In genomic region chr11:102500829-102501228, GRCh38 we compare ENCODE assay signal across 27 cellular contexts. TPM values are rescaled to one million over a fixed set of nuclear protein-coding genes. Genes with fewer than 3 reads are reported as not detected.
"Had no signal": no experiment of that assay in that cellular context is flagged by ENCODE, and none has a peak within 500 bp of the region (broad histone marks: within the 10 kb centered on the region; RNA-seq: fewer than 3 reads in every experiment).

No MANE protein-coding gene starts in this region.

- H3K27ac ChIP-seq: esophagus muscularis mucosa, foreskin keratinocyte, gastrocnemius medialis had no signal

- H3K4me1 ChIP-seq: foreskin keratinocyte, gastrocnemius medialis, heart left ventricle had no signal

- H3K4me3 ChIP-seq: esophagus muscularis mucosa, gastrocnemius medialis, heart left ventricle had no signal

- FAIRE-seq: astrocyte had no signal

- H3K36me3 ChIP-seq: esophagus muscularis mucosa, gastrocnemius medialis, heart left ventricle had no signal

- H3K27me3 ChIP-seq: esophagus muscularis mucosa had no signal

- ATAC-seq: activated T-cell treated with anti-CD3 and anti-CD28 coated beads, Interleukin-2, amount 50 U/mL, for 4 hours; activated T-helper 17 cell treated with anti-CD3 and anti-CD28 coated beads, Interleukin-2, amount 50 U/mL, for 72 hours; effector memory CD8-positive, alpha-beta T cell; foreskin keratinocyte; gastrocnemius medialis; heart left ventricle; WTC11 had no signal

- DNase-seq: activated CD4-positive, alpha-beta memory T cell treated with anti-CD3 and anti-CD28 coated beads, Interleukin-2, amount 10 ng/mL, durations not matched to agents 7 days and 5 days; activated CD4-positive, alpha-beta T cell treated with anti-CD3 and anti-CD28 coated beads for 1 hour; activated CD4-positive, alpha-beta T cell treated with anti-CD3 and anti-CD28 coated beads for 4 hours; activated CD4-positive, alpha-beta T cell treated with anti-CD3 and anti-CD28 coated beads, Interleukin-2, amount 10 ng/mL, durations not matched to agents 7 days and 5 days; activated CD4-positive, alpha-beta T cell treated with anti-CD3 and anti-CD28 coated beads, Interleukin-2, amount 50 U/mL, for 4 hours; activated effector memory CD4-positive, alpha-beta T cell treated with Interleukin-2 at 50 U/mL for 16 hours; activated gamma-delta T cell treated with Interleukin-2 at 50 U/mL for 16 hours; activated naive CD4-positive, alpha-beta T cell treated with anti-CD3 and anti-CD28 coated beads, Interleukin-2, amount 50 U/mL, for 16 hours; activated naive CD4-positive, alpha-beta T cell treated with Interleukin-2 at 50 U/mL for 16 hours; activated T-cell treated with anti-CD3 and anti-CD28 coated beads, Interleukin-2, amount 50 U/mL, for 4 hours; amniotic stem cell; anterior cingulate cortex; caudate nucleus; cortex of kidney; dermis blood vessel endothelial cell; effector CD4-positive, alpha-beta T cell; effector memory CD8-positive, alpha-beta T cell; erythroblast; foreskin keratinocyte; gastrocnemius medialis; glutamatergic neuron; heart left ventricle; T-helper 2 cell had no signal

RNA-seq across cellular contexts. Expression of gene MMP7, which starts 29.7 kb away (rescaled TPM):
- polyA plus RNA-seq: foreskin keratinocyte, heart left ventricle had no signal
